ENCODE assay signal across 1 cellular context in the genomic region with DNA sequence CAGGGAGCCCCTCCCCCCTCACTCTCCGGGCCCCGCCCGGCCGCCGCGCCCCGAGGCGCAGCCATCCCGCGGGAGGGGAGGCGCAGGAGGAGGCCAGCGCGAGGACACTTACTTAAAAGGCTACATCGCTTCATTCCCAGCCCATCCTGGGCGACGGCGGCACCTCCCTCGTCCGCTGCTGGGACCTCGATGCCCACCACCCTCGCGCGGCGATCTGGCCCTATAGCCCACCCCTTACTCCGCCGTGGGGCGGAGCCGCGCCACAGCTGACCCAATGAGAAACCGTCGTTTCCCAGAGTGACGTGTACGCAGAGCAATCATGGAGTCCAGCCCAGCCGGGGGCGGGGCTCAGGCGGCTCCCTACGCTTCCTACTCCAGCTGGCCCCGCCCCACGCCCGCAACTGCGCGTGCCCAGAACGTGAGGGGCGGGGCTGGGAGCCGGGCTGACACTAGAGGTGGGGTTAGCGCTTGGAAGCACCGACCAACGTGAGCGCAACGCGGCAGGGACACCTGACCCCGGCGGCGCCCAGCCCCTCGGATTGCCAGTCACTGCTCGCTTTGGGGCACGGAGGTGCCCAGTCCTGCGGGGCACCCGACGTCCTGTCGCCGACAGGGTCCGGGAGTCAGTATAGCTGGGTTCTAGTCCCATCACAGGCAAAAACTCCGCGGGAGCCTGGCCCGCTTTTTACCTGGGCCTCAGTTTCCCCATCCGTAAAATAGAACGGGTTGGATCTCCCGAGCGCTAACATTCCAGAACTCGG.
TF ChIP-seq lines count a peak whose summit lies in the region.

A gene (minus strand): TSS at position 222 of the 761 bp plus-strand sequence. CDS start 16,165 bp downstream, outside the sequence.

TF ChIP-seq in HepG2, 621 proteins besides CTCF, POLR2A, EP300 and RAD21 (continued from another document and continues in another):
- TF ChIP-seq, protein P1, sequence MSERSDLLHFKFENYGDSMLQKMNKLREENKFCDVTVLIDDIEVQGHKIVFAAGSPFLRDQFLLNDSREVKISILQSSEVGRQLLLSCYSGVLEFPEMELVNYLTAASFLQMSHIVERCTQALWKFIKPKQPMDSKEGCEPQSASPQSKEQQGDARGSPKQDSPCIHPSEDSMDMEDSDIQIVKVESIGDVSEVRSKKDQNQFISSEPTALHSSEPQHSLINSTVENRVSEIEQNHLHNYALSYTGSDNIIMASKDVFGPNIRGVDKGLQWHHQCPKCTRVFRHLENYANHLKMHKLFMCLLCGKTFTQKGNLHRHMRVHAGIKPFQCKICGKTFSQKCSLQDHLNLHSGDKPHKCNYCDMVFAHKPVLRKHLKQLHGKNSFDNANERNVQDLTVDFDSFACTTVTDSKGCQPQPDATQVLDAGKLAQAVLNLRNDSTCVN (CRISPR knock-in tag; IDR thresholded peaks at IDR 0.05; ENCODE audit: borderline replicate concordance) = no peak
- TF ChIP-seq ZNF782 (CRISPR knock-in tag; IDR thresholded peaks at IDR 0.05; ENCODE audit: borderline replicate concordance) (no peak; the same call in 1 of the 2 replicates), SKI (IDR thresholded peaks at IDR 0.05; ENCODE audit: partially characterized antibody) (no peak), NR1H2 (CRISPR knock-in tag; IDR thresholded peaks at IDR 0.05; ENCODE audit: borderline replicate concordance, low read depth) (0 out of 2 replicates have a peak, but pooled peaks have one; percentile 15), ZNF329 (CRISPR knock-in tag; IDR thresholded peaks at IDR 0.05; ENCODE audit: low read depth) (no peak), ZNF543 (CRISPR knock-in tag; IDR thresholded peaks at IDR 0.05) (0 out of 2 replicates have a peak, but pooled peaks have one; percentile 27), ZNF224 (CRISPR knock-in tag; IDR thresholded peaks at IDR 0.05) (0 out of 2 replicates have a peak, but pooled peaks have one; percentile 27), ZNF563 (CRISPR knock-in tag; IDR thresholded peaks at IDR 0.05) (peak; percentile 33; the same call in 1 of the 2 replicates), ZNF567 (CRISPR knock-in tag; IDR thresholded peaks at IDR 0.05; ENCODE audit: borderline replicate concordance) (no peak), NFYB (CRISPR knock-in tag; IDR thresholded peaks at IDR 0.05) (peak; percentile 97), FOXK1 (CRISPR knock-in tag; IDR thresholded peaks at IDR 0.05; ENCODE audit: borderline replicate concordance, low read depth) (no peak), ZNF790 (CRISPR knock-in tag; IDR thresholded peaks at IDR 0.05; ENCODE audit: borderline replicate concordance) (no peak), ARNTL (CRISPR knock-in tag; IDR thresholded peaks at IDR 0.05) (peak; percentile 57; the same call in 1 of the 2 replicates), ZNF652 (CRISPR knock-in tag; IDR thresholded peaks at IDR 0.05; ENCODE audit: borderline replicate concordance, low read depth) (no peak), MTA3 (CRISPR knock-in tag; IDR thresholded peaks at IDR 0.05) (no peak), ZNF674 (CRISPR knock-in tag; IDR thresholded peaks at IDR 0.05; ENCODE audit: low read depth) (no peak), KLF15 (CRISPR knock-in tag; IDR thresholded peaks at IDR 0.05; ENCODE audit: borderline replicate concordance) (no peak), ZNF337 (CRISPR knock-in tag; IDR thresholded peaks at IDR 0.05; ENCODE audit: borderline replicate concordance, low read depth) (no peak), NR2F6 (IDR thresholded peaks at IDR 0.05) (no peak), NR2F6 (CRISPR knock-in tag; IDR thresholded peaks at IDR 0.05) (no peak)
- TF ChIP-seq, protein P2, sequence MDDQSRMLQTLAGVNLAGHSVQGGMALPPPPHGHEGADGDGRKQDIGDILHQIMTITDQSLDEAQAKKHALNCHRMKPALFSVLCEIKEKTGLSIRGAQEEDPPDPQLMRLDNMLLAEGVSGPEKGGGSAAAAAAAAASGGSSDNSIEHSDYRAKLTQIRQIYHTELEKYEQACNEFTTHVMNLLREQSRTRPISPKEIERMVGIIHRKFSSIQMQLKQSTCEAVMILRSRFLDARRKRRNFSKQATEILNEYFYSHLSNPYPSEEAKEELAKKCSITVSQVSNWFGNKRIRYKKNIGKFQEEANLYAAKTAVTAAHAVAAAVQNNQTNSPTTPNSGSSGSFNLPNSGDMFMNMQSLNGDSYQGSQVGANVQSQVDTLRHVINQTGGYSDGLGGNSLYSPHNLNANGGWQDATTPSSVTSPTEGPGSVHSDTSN (CRISPR knock-in tag; IDR thresholded peaks at IDR 0.05; ENCODE audit: borderline replicate concordance) = peak; percentile 83; the same call in 1 of the 2 replicates
- TF ChIP-seq, protein P3, sequence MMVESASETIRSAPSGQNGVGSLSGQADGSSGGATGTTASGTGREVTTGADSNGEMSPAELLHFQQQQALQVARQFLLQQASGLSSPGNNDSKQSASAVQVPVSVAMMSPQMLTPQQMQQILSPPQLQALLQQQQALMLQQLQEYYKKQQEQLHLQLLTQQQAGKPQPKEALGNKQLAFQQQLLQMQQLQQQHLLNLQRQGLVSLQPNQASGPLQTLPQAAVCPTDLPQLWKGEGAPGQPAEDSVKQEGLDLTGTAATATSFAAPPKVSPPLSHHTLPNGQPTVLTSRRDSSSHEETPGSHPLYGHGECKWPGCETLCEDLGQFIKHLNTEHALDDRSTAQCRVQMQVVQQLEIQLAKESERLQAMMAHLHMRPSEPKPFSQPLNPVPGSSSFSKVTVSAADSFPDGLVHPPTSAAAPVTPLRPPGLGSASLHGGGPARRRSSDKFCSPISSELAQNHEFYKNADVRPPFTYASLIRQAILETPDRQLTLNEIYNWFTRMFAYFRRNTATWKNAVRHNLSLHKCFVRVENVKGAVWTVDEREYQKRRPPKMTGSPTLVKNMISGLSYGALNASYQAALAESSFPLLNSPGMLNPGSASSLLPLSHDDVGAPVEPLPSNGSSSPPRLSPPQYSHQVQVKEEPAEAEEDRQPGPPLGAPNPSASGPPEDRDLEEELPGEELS (CRISPR knock-in tag; IDR thresholded peaks at IDR 0.05) = no peak
- TF ChIP-seq, protein P4, sequence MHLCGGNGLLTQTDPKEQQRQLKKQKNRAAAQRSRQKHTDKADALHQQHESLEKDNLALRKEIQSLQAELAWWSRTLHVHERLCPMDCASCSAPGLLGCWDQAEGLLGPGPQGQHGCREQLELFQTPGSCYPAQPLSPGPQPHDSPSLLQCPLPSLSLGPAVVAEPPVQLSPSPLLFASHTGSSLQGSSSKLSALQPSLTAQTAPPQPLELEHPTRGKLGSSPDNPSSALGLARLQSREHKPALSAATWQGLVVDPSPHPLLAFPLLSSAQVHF (CRISPR knock-in tag; IDR thresholded peaks at IDR 0.05) = no peak
- TF ChIP-seq, protein P5, sequence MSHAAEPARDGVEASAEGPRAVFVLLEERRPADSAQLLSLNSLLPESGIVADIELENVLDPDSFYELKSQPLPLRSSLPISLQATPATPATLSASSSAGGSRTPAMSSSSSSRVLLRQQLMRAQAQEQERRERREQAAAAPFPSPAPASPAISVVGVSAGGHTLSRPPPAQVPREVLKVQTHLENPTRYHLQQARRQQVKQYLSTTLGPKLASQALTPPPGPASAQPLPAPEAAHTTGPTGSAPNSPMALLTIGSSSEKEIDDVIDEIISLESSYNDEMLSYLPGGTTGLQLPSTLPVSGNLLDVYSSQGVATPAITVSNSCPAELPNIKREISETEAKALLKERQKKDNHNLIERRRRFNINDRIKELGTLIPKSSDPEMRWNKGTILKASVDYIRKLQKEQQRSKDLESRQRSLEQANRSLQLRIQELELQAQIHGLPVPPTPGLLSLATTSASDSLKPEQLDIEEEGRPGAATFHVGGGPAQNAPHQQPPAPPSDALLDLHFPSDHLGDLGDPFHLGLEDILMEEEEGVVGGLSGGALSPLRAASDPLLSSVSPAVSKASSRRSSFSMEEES (CRISPR knock-in tag; IDR thresholded peaks at IDR 0.05) = no peak
- TF ChIP-seq, protein P6, sequence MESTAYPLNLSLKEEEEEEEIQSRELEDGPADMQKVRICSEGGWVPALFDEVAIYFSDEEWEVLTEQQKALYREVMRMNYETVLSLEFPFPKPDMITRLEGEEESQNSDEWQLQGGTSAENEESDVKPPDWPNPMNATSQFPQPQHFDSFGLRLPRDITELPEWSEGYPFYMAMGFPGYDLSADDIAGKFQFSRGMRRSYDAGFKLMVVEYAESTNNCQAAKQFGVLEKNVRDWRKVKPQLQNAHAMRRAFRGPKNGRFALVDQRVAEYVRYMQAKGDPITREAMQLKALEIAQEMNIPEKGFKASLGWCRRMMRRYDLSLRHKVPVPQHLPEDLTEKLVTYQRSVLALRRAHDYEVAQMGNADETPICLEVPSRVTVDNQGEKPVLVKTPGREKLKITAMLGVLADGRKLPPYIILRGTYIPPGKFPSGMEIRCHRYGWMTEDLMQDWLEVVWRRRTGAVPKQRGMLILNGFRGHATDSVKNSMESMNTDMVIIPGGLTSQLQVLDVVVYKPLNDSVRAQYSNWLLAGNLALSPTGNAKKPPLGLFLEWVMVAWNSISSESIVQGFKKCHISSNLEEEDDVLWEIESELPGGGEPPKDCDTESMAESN (CRISPR knock-in tag; conservative IDR thresholded peaks at IDR 0.05) = peak; percentile 82
- TF ChIP-seq, protein P7, sequence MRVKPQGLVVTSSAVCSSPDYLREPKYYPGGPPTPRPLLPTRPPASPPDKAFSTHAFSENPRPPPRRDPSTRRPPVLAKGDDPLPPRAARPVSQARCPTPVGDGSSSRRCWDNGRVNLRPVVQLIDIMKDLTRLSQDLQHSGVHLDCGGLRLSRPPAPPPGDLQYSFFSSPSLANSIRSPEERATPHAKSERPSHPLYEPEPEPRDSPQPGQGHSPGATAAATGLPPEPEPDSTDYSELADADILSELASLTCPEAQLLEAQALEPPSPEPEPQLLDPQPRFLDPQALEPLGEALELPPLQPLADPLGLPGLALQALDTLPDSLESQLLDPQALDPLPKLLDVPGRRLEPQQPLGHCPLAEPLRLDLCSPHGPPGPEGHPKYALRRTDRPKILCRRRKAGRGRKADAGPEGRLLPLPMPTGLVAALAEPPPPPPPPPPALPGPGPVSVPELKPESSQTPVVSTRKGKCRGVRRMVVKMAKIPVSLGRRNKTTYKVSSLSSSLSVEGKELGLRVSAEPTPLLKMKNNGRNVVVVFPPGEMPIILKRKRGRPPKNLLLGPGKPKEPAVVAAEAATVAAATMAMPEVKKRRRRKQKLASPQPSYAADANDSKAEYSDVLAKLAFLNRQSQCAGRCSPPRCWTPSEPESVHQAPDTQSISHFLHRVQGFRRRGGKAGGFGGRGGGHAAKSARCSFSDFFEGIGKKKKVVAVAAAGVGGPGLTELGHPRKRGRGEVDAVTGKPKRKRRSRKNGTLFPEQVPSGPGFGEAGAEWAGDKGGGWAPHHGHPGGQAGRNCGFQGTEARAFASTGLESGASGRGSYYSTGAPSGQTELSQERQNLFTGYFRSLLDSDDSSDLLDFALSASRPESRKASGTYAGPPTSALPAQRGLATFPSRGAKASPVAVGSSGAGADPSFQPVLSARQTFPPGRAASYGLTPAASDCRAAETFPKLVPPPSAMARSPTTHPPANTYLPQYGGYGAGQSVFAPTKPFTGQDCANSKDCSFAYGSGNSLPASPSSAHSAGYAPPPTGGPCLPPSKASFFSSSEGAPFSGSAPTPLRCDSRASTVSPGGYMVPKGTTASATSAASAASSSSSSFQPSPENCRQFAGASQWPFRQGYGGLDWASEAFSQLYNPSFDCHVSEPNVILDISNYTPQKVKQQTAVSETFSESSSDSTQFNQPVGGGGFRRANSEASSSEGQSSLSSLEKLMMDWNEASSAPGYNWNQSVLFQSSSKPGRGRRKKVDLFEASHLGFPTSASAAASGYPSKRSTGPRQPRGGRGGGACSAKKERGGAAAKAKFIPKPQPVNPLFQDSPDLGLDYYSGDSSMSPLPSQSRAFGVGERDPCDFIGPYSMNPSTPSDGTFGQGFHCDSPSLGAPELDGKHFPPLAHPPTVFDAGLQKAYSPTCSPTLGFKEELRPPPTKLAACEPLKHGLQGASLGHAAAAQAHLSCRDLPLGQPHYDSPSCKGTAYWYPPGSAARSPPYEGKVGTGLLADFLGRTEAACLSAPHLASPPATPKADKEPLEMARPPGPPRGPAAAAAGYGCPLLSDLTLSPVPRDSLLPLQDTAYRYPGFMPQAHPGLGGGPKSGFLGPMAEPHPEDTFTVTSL (CRISPR knock-in tag; IDR thresholded peaks at IDR 0.05; ENCODE audit: borderline replicate concordance) = peak; percentile 46; the same call in 1 of the 2 replicates
- TF ChIP-seq, protein P8, sequence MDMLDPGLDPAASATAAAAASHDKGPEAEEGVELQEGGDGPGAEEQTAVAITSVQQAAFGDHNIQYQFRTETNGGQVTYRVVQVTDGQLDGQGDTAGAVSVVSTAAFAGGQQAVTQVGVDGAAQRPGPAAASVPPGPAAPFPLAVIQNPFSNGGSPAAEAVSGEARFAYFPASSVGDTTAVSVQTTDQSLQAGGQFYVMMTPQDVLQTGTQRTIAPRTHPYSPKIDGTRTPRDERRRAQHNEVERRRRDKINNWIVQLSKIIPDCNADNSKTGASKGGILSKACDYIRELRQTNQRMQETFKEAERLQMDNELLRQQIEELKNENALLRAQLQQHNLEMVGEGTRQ (IDR thresholded peaks at IDR 0.05; ENCODE audit: low read depth, low read length) = no peak
- TF ChIP-seq, protein P8 (CRISPR knock-in tag; IDR thresholded peaks at IDR 0.05; ENCODE audit: borderline replicate concordance) = 0 out of 2 replicates have a peak, but pooled peaks have one; percentile 83
- TF ChIP-seq, protein P9, sequence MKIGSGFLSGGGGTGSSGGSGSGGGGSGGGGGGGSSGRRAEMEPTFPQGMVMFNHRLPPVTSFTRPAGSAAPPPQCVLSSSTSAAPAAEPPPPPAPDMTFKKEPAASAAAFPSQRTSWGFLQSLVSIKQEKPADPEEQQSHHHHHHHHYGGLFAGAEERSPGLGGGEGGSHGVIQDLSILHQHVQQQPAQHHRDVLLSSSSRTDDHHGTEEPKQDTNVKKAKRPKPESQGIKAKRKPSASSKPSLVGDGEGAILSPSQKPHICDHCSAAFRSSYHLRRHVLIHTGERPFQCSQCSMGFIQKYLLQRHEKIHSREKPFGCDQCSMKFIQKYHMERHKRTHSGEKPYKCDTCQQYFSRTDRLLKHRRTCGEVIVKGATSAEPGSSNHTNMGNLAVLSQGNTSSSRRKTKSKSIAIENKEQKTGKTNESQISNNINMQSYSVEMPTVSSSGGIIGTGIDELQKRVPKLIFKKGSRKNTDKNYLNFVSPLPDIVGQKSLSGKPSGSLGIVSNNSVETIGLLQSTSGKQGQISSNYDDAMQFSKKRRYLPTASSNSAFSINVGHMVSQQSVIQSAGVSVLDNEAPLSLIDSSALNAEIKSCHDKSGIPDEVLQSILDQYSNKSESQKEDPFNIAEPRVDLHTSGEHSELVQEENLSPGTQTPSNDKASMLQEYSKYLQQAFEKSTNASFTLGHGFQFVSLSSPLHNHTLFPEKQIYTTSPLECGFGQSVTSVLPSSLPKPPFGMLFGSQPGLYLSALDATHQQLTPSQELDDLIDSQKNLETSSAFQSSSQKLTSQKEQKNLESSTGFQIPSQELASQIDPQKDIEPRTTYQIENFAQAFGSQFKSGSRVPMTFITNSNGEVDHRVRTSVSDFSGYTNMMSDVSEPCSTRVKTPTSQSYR (CRISPR knock-in tag; IDR thresholded peaks at IDR 0.05; ENCODE audit: borderline replicate concordance) = peak; percentile 81
- TF ChIP-seq, protein P10, sequence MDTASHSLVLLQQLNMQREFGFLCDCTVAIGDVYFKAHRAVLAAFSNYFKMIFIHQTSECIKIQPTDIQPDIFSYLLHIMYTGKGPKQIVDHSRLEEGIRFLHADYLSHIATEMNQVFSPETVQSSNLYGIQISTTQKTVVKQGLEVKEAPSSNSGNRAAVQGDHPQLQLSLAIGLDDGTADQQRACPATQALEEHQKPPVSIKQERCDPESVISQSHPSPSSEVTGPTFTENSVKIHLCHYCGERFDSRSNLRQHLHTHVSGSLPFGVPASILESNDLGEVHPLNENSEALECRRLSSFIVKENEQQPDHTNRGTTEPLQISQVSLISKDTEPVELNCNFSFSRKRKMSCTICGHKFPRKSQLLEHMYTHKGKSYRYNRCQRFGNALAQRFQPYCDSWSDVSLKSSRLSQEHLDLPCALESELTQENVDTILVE (CRISPR knock-in tag; IDR thresholded peaks at IDR 0.05) = no peak
